In the genomic region with DNA sequence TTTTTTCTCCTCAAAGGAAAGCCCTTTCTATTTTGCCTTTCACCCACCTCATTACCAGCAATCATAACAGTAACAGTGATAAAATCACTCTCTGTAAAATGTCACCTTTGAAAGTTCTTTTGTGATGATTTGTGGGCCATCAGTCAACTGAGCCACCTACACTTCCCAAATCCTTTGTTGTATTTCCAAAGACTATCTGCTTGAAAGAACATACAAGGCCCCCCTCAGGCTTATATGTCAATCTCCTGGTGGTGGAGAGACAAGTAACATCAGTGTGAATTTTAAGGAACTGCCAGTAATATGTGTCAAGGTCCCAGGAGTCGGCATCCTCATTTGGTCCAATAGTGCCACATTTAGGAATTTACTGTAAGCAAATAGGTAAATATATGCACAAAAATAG, we compare ENCODE assay signal across 1 cellular context.
TF ChIP-seq lines count a peak whose summit lies in the region.

No MANE protein-coding gene starts in this region.

TF ChIP-seq in GM23338, 12 proteins besides CTCF, POLR2A, EP300 and RAD21 (continued from another document):
- no peak for TF ChIP-seq ZNF462 (CRISPR knock-in tag; IDR thresholded peaks at IDR 0.05)
- TF ChIP-seq CREB1 (CRISPR knock-in tag; IDR thresholded peaks at IDR 0.05; ENCODE audit: low read depth), result no peak
- TF ChIP-seq JUNB (IDR thresholded peaks at IDR 0.05; ENCODE audit: unreplicated experiment), result no peak
- TF ChIP-seq ETS1 (IDR thresholded peaks at IDR 0.05), result no peak
- TF ChIP-seq REST (IDR thresholded peaks at IDR 0.05; ENCODE audit: unreplicated experiment), result no peak
- TF ChIP-seq ZNF114 (CRISPR knock-in tag; IDR thresholded peaks at IDR 0.05), result no peak
- no peak for TF ChIP-seq POLR2AphosphoS5 (IDR thresholded peaks at IDR 0.05; ENCODE audit: low read depth)
- TF ChIP-seq EZH2phosphoT487 (IDR thresholded peaks at IDR 0.05; ENCODE audit: unreplicated experiment), result no peak
- no peak for TF ChIP-seq ZNF331 (CRISPR knock-in tag; IDR thresholded peaks at IDR 0.05; ENCODE audit: low read depth)
